20 cellular contexts compared by ENCODE assay signal in genomic region chr16:80323187-80323807, GRCh38.
"Had no signal": no experiment of that assay in that cellular context is flagged by ENCODE, and none has a peak within 500 bp of the region (broad histone marks: within the 10 kb centered on the region; RNA-seq: fewer than 3 reads in every experiment).

No MANE protein-coding gene starts in this region.

- H3K27me3 Mint-ChIP-seq: type B pancreatic cell had no signal

- H3K36me3 ChIP-seq: cardiac muscle cell, heart left ventricle, lower lobe of right lung, pancreas, right atrium auricular region, suprapubic skin had no signal

- H3K4me3 Mint-ChIP-seq: activated T-helper 17 cell treated with anti-CD3 and anti-CD28 coated beads, Interleukin-2, amount 50 U/mL, for 72 hours; type B pancreatic cell had no signal

- H3K27ac Mint-ChIP-seq: activated T-helper 17 cell treated with anti-CD3 and anti-CD28 coated beads, Interleukin-2, amount 50 U/mL, for 72 hours; type B pancreatic cell had no signal

- H3K4me3 ChIP-seq: cardiac muscle cell, heart left ventricle, lower lobe of right lung, pancreas, right atrium auricular region, suprapubic skin had no signal

- H3K4me1 Mint-ChIP-seq: activated T-helper 17 cell treated with anti-CD3 and anti-CD28 coated beads, Interleukin-2, amount 50 U/mL, for 72 hours had no signal

- DNase-seq: activated CD4-positive, alpha-beta T cell treated with anti-CD3 and anti-CD28 coated beads, Interleukin-2, amount 50 U/mL, for 1 hour; activated CD8-positive, alpha-beta memory T cell treated with anti-CD3 and anti-CD28 coated beads for 24 hours; activated naive CD4-positive, alpha-beta T cell treated with Interleukin-2 at 50 U/mL for 16 hours; cortex of kidney; effector memory CD4-positive, alpha-beta T cell; foreskin melanocyte; heart left ventricle; left cardiac atrium; lower lobe of right lung; pancreas; small intestine; stimulated activated CD4-positive, alpha-beta T cell treated with anti-CD3 and anti-CD28 coated beads, Interleukin-4, amount 100 ng/mL, for 4 hours; stimulated activated CD8-positive, alpha-beta memory T cell treated with anti-CD3 and anti-CD28 coated beads, Interleukin-4, amount 100 ng/mL, for 48 hours; stimulated activated naive CD8-positive, alpha-beta T cell treated with anti-CD3 and anti-CD28 coated beads, Interleukin-15, Interleukin-2, amounts not matched to agents 100 U/mL and 50 U/mL, for 24 hours had no signal

- ATAC-seq: activated CD4-positive, CD25-positive, alpha-beta regulatory T cell treated with anti-CD3 and anti-CD28 coated beads, Interleukin-2, amount 50 U/mL, for 24 hours; activated T-helper 17 cell treated with anti-CD3 and anti-CD28 coated beads, Interleukin-2, amount 50 U/mL, for 72 hours; heart left ventricle; left cardiac atrium; lower lobe of right lung; pancreas; stimulated activated naive CD8-positive, alpha-beta T cell treated with anti-CD3 and anti-CD28 coated beads, Interleukin-15, Interleukin-2, amounts not matched to agents 100 U/mL and 50 U/mL, for 24 hours had no signal

- H3K27me3 ChIP-seq: right atrium auricular region, suprapubic skin had no signal

- H3K36me3 Mint-ChIP-seq: type B pancreatic cell had no signal

- H3K9me3 ChIP-seq: heart left ventricle, lower lobe of right lung, pancreas, right atrium auricular region, suprapubic skin had no signal

- H3K27ac ChIP-seq: cardiac muscle cell, heart left ventricle, lower lobe of right lung, pancreas, right atrium auricular region, suprapubic skin had no signal

- H3K4me1 ChIP-seq: heart left ventricle, lower lobe of right lung, pancreas, right atrium auricular region, suprapubic skin had no signal
